Comparison of ENCODE assay signal across 29 cellular contexts in the genomic region with DNA sequence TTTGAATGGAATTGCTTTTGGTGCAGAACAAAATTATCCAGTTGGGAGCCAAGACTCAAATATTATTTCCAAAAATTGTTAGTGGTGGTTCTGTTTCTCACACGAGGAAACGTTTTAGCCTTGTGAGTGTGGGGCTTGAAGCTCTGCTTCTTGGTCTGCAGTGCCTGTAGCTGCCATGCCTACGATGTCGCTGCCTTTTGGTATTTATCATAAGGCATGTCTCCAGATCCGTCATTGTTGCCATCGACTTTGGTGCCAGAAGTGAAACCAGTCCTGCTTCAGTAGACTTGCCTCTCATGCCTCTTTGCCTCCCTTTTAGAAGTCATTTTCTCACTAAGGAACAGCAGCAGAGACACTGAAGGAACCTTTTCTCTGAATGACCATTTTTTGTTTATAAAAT. TPM values are rescaled to one million over a fixed set of nuclear protein-coding genes. Genes with fewer than 3 reads are reported as not detected.
DNase-seq lines count a peak whose midpoint lies in the region; ATAC-seq and TF ChIP-seq lines count a peak whose summit lies in the region.
"Had no signal": no experiment of that assay in that cellular context is flagged by ENCODE, and none has a peak within 500 bp of the region (broad histone marks: within the 10 kb centered on the region; RNA-seq: fewer than 3 reads in every experiment).

No MANE protein-coding gene starts in this region.

- H3K27me3 Mint-ChIP-seq in endodermal cell (ENCODE audit: insufficient read depth) = no peaks in the 10 kb centered on the region
- H3K27me3 Mint-ChIP-seq: B cell; CD8-positive, alpha-beta memory T cell had no signal

- no peak overlapping the region for H3K9ac ChIP-seq in endodermal cell (ENCODE audit: extremely low read depth, low read length, poor library complexity, severe bottlenecking)

- H3K27ac Mint-ChIP-seq in endodermal cell = peak overlapping the region; percentile 38
- H3K27ac Mint-ChIP-seq: B cell; CD8-positive, alpha-beta memory T cell had no signal

- TF ChIP-seq CTCF in endodermal cell (conservative IDR thresholded peaks at IDR 0.05) (no peak), ascending aorta (IDR thresholded peaks at IDR 0.05) (no peak), uterus (IDR thresholded peaks at IDR 0.05) (no peak)

- H3K36me3 ChIP-seq in endodermal cell (ENCODE audit: control insufficient read depth, insufficient read depth, low read length) = peaks cover 22% of the 10 kb centered on the region
- no peaks in the 10 kb centered on the region for H3K36me3 ChIP-seq in ascending aorta
- no peaks in the 10 kb centered on the region for H3K36me3 ChIP-seq in uterus

- H3K4me1 ChIP-seq in endodermal cell (ENCODE audit: control insufficient read depth, insufficient read depth, low read length) = peaks cover 3% of the 10 kb centered on the region
- no peaks in the 10 kb centered on the region for H3K4me1 ChIP-seq in ascending aorta
- no peaks in the 10 kb centered on the region for H3K4me1 ChIP-seq in uterus
- H3K4me1 ChIP-seq: SJCRH30 had no signal

- 92 to 94% methylated on average over 6 of the region's 6 CpGs for WGBS in endodermal cell (ENCODE audit: insufficient coverage in 1 of 2, insufficient read length in 1 of 2), 2 experiments

- H3K36me3 Mint-ChIP-seq in endodermal cell (ENCODE audit: low read depth) = peaks cover 23% of the 10 kb centered on the region

- H3K4me3 Mint-ChIP-seq in endodermal cell = no peak overlapping the region
- H3K4me3 Mint-ChIP-seq: B cell; CD14-positive monocyte; CD8-positive, alpha-beta memory T cell had no signal

- no peak for ATAC-seq in HG03520 (IDR thresholded peaks at IDR 0.05; ENCODE audit: unreplicated experiment)
- ATAC-seq: Right ventricle myocardium inferior had no signal

- H3K9me3 Mint-ChIP-seq in endodermal cell = no peaks in the 10 kb centered on the region
- H3K9me3 Mint-ChIP-seq: CD14-positive monocyte; CD8-positive, alpha-beta memory T cell had no signal

- no peak overlapping the region for H3K27ac ChIP-seq in endodermal cell (ENCODE audit: low read depth, low read length)
- H3K27ac ChIP-seq in ascending aorta = no peak overlapping the region
- no peak overlapping the region for H3K27ac ChIP-seq in uterus
- H3K27ac ChIP-seq: PC-9, SJCRH30 had no signal

- H3K4me1 Mint-ChIP-seq in endodermal cell = peaks cover 8% of the 10 kb centered on the region
- H3K4me1 Mint-ChIP-seq: B cell; CD14-positive monocyte; CD8-positive, alpha-beta memory T cell had no signal

- intact Hi-C loops in ascending aorta (cut with DNase I) = no loop called here
- intact Hi-C loops in uterus (cut with DNase I; ENCODE audit: low total_unique reads) = no loop called here

- no peaks in the 10 kb centered on the region for H3K9me3 ChIP-seq in endodermal cell (ENCODE audit: control insufficient read depth, low read length)
- no peaks in the 10 kb centered on the region for H3K9me3 ChIP-seq in ascending aorta
- H3K9me3 ChIP-seq in uterus = no peaks in the 10 kb centered on the region
- H3K9me3 ChIP-seq: SJCRH30 had no signal

- DNase-seq in SK-N-DZ (ENCODE audit: low spot score) (peak; percentile 84), endodermal cell (no peak), medulla oblongata (ENCODE audit: extremely low spot score) (peak; percentile 28), retina (peak; percentile 42), ascending aorta (ENCODE audit: low spot score in 2 of 2) (no peak), uterus (no peak)
- DNase-seq: CD8-positive, alpha-beta memory T cell; DMS 273 treated with DMSO at 0.1 percent for 48 hours; DMS79; EL; GDM1; HCEC 1CT; IMR-90; KG1; MM.1S; NCI-H1048; NCI-H1417; NCI-H1694; NCI-H2029 treated with DMSO at 0.1 percent for 48 hours; NCI-H2227 treated with DMSO at 0.1 percent for 48 hours; NCI-H526 treated with DMSO at 0.1 percent for 48 hours; PC-9; SJCRH30 had no signal

- no peaks in the 10 kb centered on the region for H3K27me3 ChIP-seq in endodermal cell (ENCODE audit: control insufficient read depth, insufficient read depth, low read length, poor library complexity, severe bottlenecking)
- H3K27me3 ChIP-seq in ascending aorta = no peaks in the 10 kb centered on the region
- H3K27me3 ChIP-seq in uterus = no peaks in the 10 kb centered on the region
- H3K27me3 ChIP-seq: SJCRH30 had no signal

- no peak for TF ChIP-seq POLR2A in uterus (IDR thresholded peaks at IDR 0.05)

- H3K4me3 ChIP-seq in endodermal cell (ENCODE audit: low read length) (no peak overlapping the region), ascending aorta (no peak overlapping the region), uterus (no peak overlapping the region)
- H3K4me3 ChIP-seq: PC-9, SJCRH30 had no signal

RNA-seq across cellular contexts. Expression of gene CATSPER3, which starts 29.7 kb away (rescaled TPM):
- polyA plus RNA-seq in SK-N-DZ (2014; cell fraction: cytosol; rRNA removed) = not detected in 2 replicates
- polyA plus RNA-seq in SK-N-DZ (2014; cell fraction: nucleus; rRNA removed) = 0.52 TPM in 1 of 2 replicates, not detected in the other
- under 1 TPM; 0.64 to 0.68 TPM for total RNA-seq in endodermal cell
- polyA plus RNA-seq in endodermal cell (2013, experiment 1 of 2) = 0.21 TPM
- not detected for polyA plus RNA-seq in endodermal cell (2013, experiment 2 of 2)
- total RNA-seq in ascending aorta = not detected
- 1 to 10 TPM in 1 of 4 donors, under 1 TPM in 1, not detected in 2; 0.48 to 2.7 TPM for total RNA-seq in uterus
- total RNA-seq: H1, RPMI7951, SJCRH30 had no signal

RNA-seq across cellular contexts. Expression of gene PCBD2, which starts 33.1 kb away (rescaled TPM):
- 18.8 and 20.8 TPM in 2 replicates for polyA plus RNA-seq in SK-N-DZ (2014; cell fraction: cytosol; rRNA removed)
- 5.3 and 8.4 TPM in 2 replicates for polyA plus RNA-seq in SK-N-DZ (2014; cell fraction: nucleus; rRNA removed)
- 10 to 100 TPM in 1 of 2 donors, 1 to 10 TPM in 1; 9.1 to 12.6 TPM for total RNA-seq in endodermal cell
- 6.2 TPM for polyA plus RNA-seq in endodermal cell (2013, experiment 1 of 2)
- polyA plus RNA-seq in endodermal cell (2013, experiment 2 of 2) = 4.1 TPM
- 7.6 TPM for total RNA-seq in ascending aorta
- 10 to 100 TPM in 2 of 4 donors, 1 to 10 TPM in 2; 1.8 to 15.1 (median 8.2) TPM for total RNA-seq in uterus

Comparison
In these comparisons a context has a peak if more than half of its experiments do, and no peak if none do; other contexts are left out.
1. DNase-seq: peak in SK-N-DZ (single experiment), medulla oblongata (single experiment) and retina (single experiment); none in endodermal cell (single experiment), ascending aorta (0 of 2) and uterus (0 of 2).